Comparison of ENCODE assay signal across 8 cellular contexts in genomic region chr16:30371248-30371816, GRCh38. TPM values are rescaled to one million over a fixed set of nuclear protein-coding genes. Genes with fewer than 3 reads are reported as not detected.
DNase-seq lines count a peak whose midpoint lies in the region; ATAC-seq, FAIRE-seq and TF ChIP-seq lines count a peak whose summit lies in the region.

No MANE protein-coding gene starts in this region.

- H3K4me1 ChIP-seq in kidney (ENCODE audit: control insufficient read depth in 1 of 2, insufficient read depth in 1 of 2, low read depth in 1 of 2, low read length in 2 of 2) (peaks cover 4 to 20% of the 10 kb centered on the region in 2 donors), testis (peaks cover 26% of the 10 kb centered on the region)

- H3K4me1 Mint-ChIP-seq in T-helper 2 cell treated with Interferon-gamma antibody and Interleukin-4, amounts not matched to agents 5 μg/mL and 100 μg/mL, for 36 hours (ENCODE audit: low read depth): peaks cover 29% of the 10 kb centered on the region
- H3K4me1 Mint-ChIP-seq in activated naive CD8-positive, alpha-beta T cell treated with anti-CD3 and anti-CD28 coated beads, Interleukin-2, amount 10 ng/mL, durations not matched to agents 7 days and 5 days: peaks cover 37% of the 10 kb centered on the region

- H3K27ac Mint-ChIP-seq in T-helper 2 cell treated with Interferon-gamma antibody and Interleukin-4, amounts not matched to agents 5 μg/mL and 100 μg/mL, for 36 hours: peak overlapping the region; percentile 91
- peak overlapping the region; percentile 99 for H3K27ac Mint-ChIP-seq in activated naive CD8-positive, alpha-beta T cell treated with anti-CD3 and anti-CD28 coated beads, Interleukin-2, amount 10 ng/mL, durations not matched to agents 7 days and 5 days

- H3K9me3 Mint-ChIP-seq in T-helper 2 cell treated with Interferon-gamma antibody and Interleukin-4, amounts not matched to agents 5 μg/mL and 100 μg/mL, for 36 hours: no peaks in the 10 kb centered on the region
- H3K9me3 Mint-ChIP-seq in activated naive CD8-positive, alpha-beta T cell treated with anti-CD3 and anti-CD28 coated beads, Interleukin-2, amount 10 ng/mL, durations not matched to agents 7 days and 5 days: no peaks in the 10 kb centered on the region

- no peaks in the 10 kb centered on the region for H3K27me3 ChIP-seq in testis

- H3K9me3 ChIP-seq in kidney (ENCODE audit: control insufficient read depth in 1 of 2, low read length in 2 of 2): no peaks in the 10 kb centered on the region
- H3K9me3 ChIP-seq in testis: no peaks in the 10 kb centered on the region

- POLR2A ChIA-PET in activated naive CD8-positive, alpha-beta T cell treated with anti-CD3 and anti-CD28 coated beads, Interleukin-2, amount 10 ng/mL, durations not matched to agents 7 days and 5 days (lab: Charles Lee): interaction anchor here (0.8 to 4.1 kb wide), 15 partner anchors 10 to 306 kb away, joined by 3 to 71 read pairs (median 5); partner anchors contain the start of genes ALDOA, CD2BP2, CORO1A and SEPTIN1

- no peaks in the 10 kb centered on the region for H3K27me3 Mint-ChIP-seq in T-helper 2 cell treated with Interferon-gamma antibody and Interleukin-4, amounts not matched to agents 5 μg/mL and 100 μg/mL, for 36 hours (ENCODE audit: low read depth)
- H3K27me3 Mint-ChIP-seq in activated naive CD8-positive, alpha-beta T cell treated with anti-CD3 and anti-CD28 coated beads, Interleukin-2, amount 10 ng/mL, durations not matched to agents 7 days and 5 days: no peaks in the 10 kb centered on the region

- peak overlapping the region; percentile 71 to 78 for H3K4me3 ChIP-seq in kidney (ENCODE audit: low read length in 2 of 2)
- peak overlapping the region; percentile 43 to 60 for H3K4me3 ChIP-seq in testis

- no peak for ATAC-seq in activated naive CD8-positive, alpha-beta T cell treated with anti-CD3 and anti-CD28 coated beads, Interleukin-2, amount 10 ng/mL, durations not matched to agents 7 days and 5 days (ENCODE audit: low read depth)
- no peak for ATAC-seq in HG03469 (IDR thresholded peaks at IDR 0.05; ENCODE audit: unreplicated experiment)
- ATAC-seq in GM18520 (IDR thresholded peaks at IDR 0.05; ENCODE audit: unreplicated experiment): no peak

- no peak for DNase-seq in T-helper 2 cell treated with Interferon-gamma antibody and Interleukin-4, amounts not matched to agents 5 μg/mL and 100 μg/mL, for 36 hours (ENCODE audit: low spot score)
- DNase-seq in T-helper 2 cell (no peak), kidney (no peak), testis (no peak), HK-2 (ENCODE audit: unreplicated experiment) (no peak)
- DNase-seq in activated naive CD8-positive, alpha-beta T cell treated with anti-CD3 and anti-CD28 coated beads, Interleukin-2, amount 10 ng/mL, durations not matched to agents 7 days and 5 days: no peak

- FAIRE-seq in kidney (lab: Jason Lieb, UNC): no peak

- peak overlapping the region; percentile 63 to 84 for H3K9ac ChIP-seq in kidney (ENCODE audit: low read length in 2 of 2)

- intact Hi-C loops in kidney (cut with DNase I): no loop called here
- intact Hi-C loops in testis (cut with DNase I; ENCODE audit: low total_unique reads): no loop called here

- TF ChIP-seq CTCF in kidney (IDR thresholded peaks at IDR 0.05; ENCODE audit: borderline replicate concordance, extremely low read depth, insufficient read depth): no peak
- no peak for TF ChIP-seq CTCF in testis (IDR thresholded peaks at IDR 0.05)

- peak overlapping the region; percentile 90 for H3K4me3 Mint-ChIP-seq in T-helper 2 cell treated with Interferon-gamma antibody and Interleukin-4, amounts not matched to agents 5 μg/mL and 100 μg/mL, for 36 hours
- peak overlapping the region; percentile 96 for H3K4me3 Mint-ChIP-seq in activated naive CD8-positive, alpha-beta T cell treated with anti-CD3 and anti-CD28 coated beads, Interleukin-2, amount 10 ng/mL, durations not matched to agents 7 days and 5 days

- H3K36me3 ChIP-seq in kidney (ENCODE audit: control insufficient read depth in 1 of 2, insufficient read depth in 2 of 2, low read length in 2 of 2): no peaks in the 10 kb centered on the region
- H3K36me3 ChIP-seq in testis (ENCODE audit: low read depth, missing control alignments): no peaks in the 10 kb centered on the region

- H3K27ac ChIP-seq in kidney (ENCODE audit: low read depth in 2 of 2, low read length in 2 of 2) (peak overlapping the region; percentile 54 to 89), testis (peak overlapping the region; percentile 79 to 83)

- WGBS in testis, 2 donors: 13 to 16% methylated on average over 11 of the region's 11 CpGs

- TF ChIP-seq POLR2A in testis (IDR thresholded peaks at IDR 0.05): no peak

- peaks cover 15% of the 10 kb centered on the region for H3K36me3 Mint-ChIP-seq in T-helper 2 cell treated with Interferon-gamma antibody and Interleukin-4, amounts not matched to agents 5 μg/mL and 100 μg/mL, for 36 hours (ENCODE audit: low read depth)
- H3K36me3 Mint-ChIP-seq in activated naive CD8-positive, alpha-beta T cell treated with anti-CD3 and anti-CD28 coated beads, Interleukin-2, amount 10 ng/mL, durations not matched to agents 7 days and 5 days: peaks cover 17% of the 10 kb centered on the region

RNA-seq across cellular contexts. Expression of gene TBC1D10B, which starts 1.0 kb away (rescaled TPM):
- total RNA-seq in activated naive CD8-positive, alpha-beta T cell treated with anti-CD3 and anti-CD28 coated beads, Interleukin-2, amount 10 ng/mL, durations not matched to agents 7 days and 5 days: 10 to 100 TPM; 63.6 to 69.8 TPM
- total RNA-seq in kidney (32.7 TPM), testis (10 to 100 TPM; 60.5 to 64.0 TPM)
- polyA plus RNA-seq in kidney (ENCODE audit: insufficient read depth, low read depth, low replicate concordance) (30.1 TPM), testis (ENCODE audit: insufficient read depth, low read depth, low replicate concordance) (86.2 TPM)

RNA-seq across cellular contexts. Expression of gene MYL11, which starts 3.3 kb away (rescaled TPM):
- 1 to 10 TPM in 1 of 2 experiments, not detected in 1; 1.7 TPM for total RNA-seq in activated naive CD8-positive, alpha-beta T cell treated with anti-CD3 and anti-CD28 coated beads, Interleukin-2, amount 10 ng/mL, durations not matched to agents 7 days and 5 days
- total RNA-seq in kidney (not detected), testis (1 to 10 TPM; 2.5 to 4.2 TPM)
- polyA plus RNA-seq in kidney (ENCODE audit: insufficient read depth, low read depth, low replicate concordance) (2.3 TPM), testis (ENCODE audit: insufficient read depth, low read depth, low replicate concordance) (18.5 TPM)

RNA-seq across cellular contexts. Expression of gene SEPTIN1, which starts 11.0 kb away (rescaled TPM):
- total RNA-seq in activated naive CD8-positive, alpha-beta T cell treated with anti-CD3 and anti-CD28 coated beads, Interleukin-2, amount 10 ng/mL, durations not matched to agents 7 days and 5 days: 100 to 1,000 TPM; 293 to 318 TPM
- 12.8 TPM for total RNA-seq in kidney
- 5.0 TPM for polyA plus RNA-seq in kidney (ENCODE audit: insufficient read depth, low read depth, low replicate concordance)
- total RNA-seq in testis: 1 to 10 TPM in 1 of 2 donors, under 1 TPM in 1; 0.63 to 2.4 TPM
- polyA plus RNA-seq in testis (ENCODE audit: insufficient read depth, low read depth, low replicate concordance): 3.9 TPM

RNA-seq across cellular contexts. Expression of gene CD2BP2, which starts 16.2 kb away (rescaled TPM):
- 10 to 100 TPM; 71.3 to 72.5 TPM for total RNA-seq in activated naive CD8-positive, alpha-beta T cell treated with anti-CD3 and anti-CD28 coated beads, Interleukin-2, amount 10 ng/mL, durations not matched to agents 7 days and 5 days
- total RNA-seq in kidney: 68.1 TPM
- polyA plus RNA-seq in kidney (ENCODE audit: insufficient read depth, low read depth, low replicate concordance): 61.8 TPM
- total RNA-seq in testis: 10 to 100 TPM; 32.8 to 39.5 TPM
- 52.5 TPM for polyA plus RNA-seq in testis (ENCODE audit: insufficient read depth, low read depth, low replicate concordance)

RNA-seq across cellular contexts. Expression of gene ZNF48, which starts 23.9 kb away (rescaled TPM):
- total RNA-seq in activated naive CD8-positive, alpha-beta T cell treated with anti-CD3 and anti-CD28 coated beads, Interleukin-2, amount 10 ng/mL, durations not matched to agents 7 days and 5 days: 10 to 100 TPM; 14.4 to 15.5 TPM
- 9.7 TPM for total RNA-seq in kidney
- polyA plus RNA-seq in kidney (ENCODE audit: insufficient read depth, low read depth, low replicate concordance): 6.9 TPM
- total RNA-seq in testis: 1 to 10 TPM; 6.5 to 9.0 TPM
- 6.3 TPM for polyA plus RNA-seq in testis (ENCODE audit: insufficient read depth, low read depth, low replicate concordance)

Comparison
In these comparisons a context has a peak if more than half of its experiments do, and no peak if none do; other contexts are left out.
1. RNA of gene SEPTIN1, which starts 11.0 kb away (total RNA-seq): 293 to 318 TPM in activated naive CD8-positive, alpha-beta T cell treated with anti-CD3 and anti-CD28 coated beads, Interleukin-2, amount 10 ng/mL, durations not matched to agents 7 days and 5 days; 12.8 TPM in kidney (single experiment) and 0.63 to 2.4 TPM in testis; every median in the first group is over 10 times any median in the second.